19 cellular contexts compared by ENCODE assay signal in the genomic region with DNA sequence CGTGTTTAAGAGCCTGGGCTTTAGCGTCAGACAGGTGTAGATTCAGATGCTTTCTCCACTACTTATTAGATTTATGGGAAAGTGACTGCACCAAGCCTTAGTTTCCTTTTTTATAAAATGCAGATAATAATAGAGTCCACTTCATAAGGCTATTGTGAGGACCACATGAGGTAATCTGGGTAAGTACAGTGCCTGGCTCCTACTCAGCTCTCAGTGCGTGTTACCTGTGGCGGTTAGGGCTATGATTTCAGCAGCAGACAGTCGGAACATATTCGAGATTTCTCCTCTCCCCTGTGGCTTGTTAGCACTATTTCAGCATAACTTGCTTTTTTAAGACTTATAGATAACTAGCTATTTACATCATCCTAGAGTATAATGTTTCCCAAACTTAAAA. TPM values are rescaled to one million over a fixed set of nuclear protein-coding genes. Genes with fewer than 3 reads are reported as not detected.
A peak's percentile ranks its signal among the peaks of the same experiment; 100 is the strongest.
DNase-seq lines count a peak whose midpoint lies in the region; ATAC-seq, FAIRE-seq and TF ChIP-seq lines count a peak whose summit lies in the region.
"Had no signal": no experiment of that assay in that cellular context is flagged by ENCODE, and none has a peak within 500 bp of the region (broad histone marks: within the 10 kb centered on the region; RNA-seq: fewer than 3 reads in every experiment).

No MANE protein-coding gene starts in this region.

- no peak for ATAC-seq in right cardiac atrium
- ATAC-seq in left ventricle myocardium superior, result peak; percentile 86

- peaks cover 16% of the 10 kb centered on the region for H4K20me1 ChIP-seq in smooth muscle cell (ENCODE audit: low read depth)

- no peak for TF ChIP-seq CTCF in left ventricle myocardium inferior (IDR thresholded peaks at IDR 0.05; ENCODE audit: borderline replicate concordance)
- TF ChIP-seq CTCF in smooth muscle cell (IDR thresholded peaks at IDR 0.05; ENCODE audit: borderline replicate concordance, insufficient read depth, poor library complexity, severe bottlenecking), result no peak

- no peak for DNase-seq in left ventricle myocardium inferior
- DNase-seq in right cardiac atrium, result no peak
- DNase-seq in SK-N-MC (ENCODE audit: low read depth, low spot score), result no peak
- no peak for DNase-seq in left ventricle myocardium superior
- no peak for DNase-seq in smooth muscle cell (lab: John Stamatoyannopoulos, UW; ENCODE audit: unreplicated experiment)
- no peak for DNase-seq in HTR-8/SVneo (ENCODE audit: insufficient read length, low spot score)
- DNase-seq in activated effector memory CD4-positive, alpha-beta T cell treated with anti-CD3 and anti-CD28 coated beads, Interleukin-2, amount 50 U/mL, for 16 hours, result no peak
- DNase-seq: CD4-positive, CD25-positive, alpha-beta regulatory T cell; DMS79; NCI-H1105; NCI-H146; NCI-H2029; NCI-H226; NCI-H510A treated with DMSO at 0.1 percent for 48 hours; NCI-H774; NK-92 treated with Interleukin-12 subunit alpha and Interleukin-12 subunit beta, amount 100 ng/mL, for 24 hours; SW 1271 had no signal

- H3K36me3 ChIP-seq in left ventricle myocardium inferior (peaks cover 8% of the 10 kb centered on the region), SK-N-MC (ENCODE audit: insufficient read depth, low read length) (no peaks in the 10 kb centered on the region), smooth muscle cell (ENCODE audit: low read depth) (no peaks in the 10 kb centered on the region)

- H3F3A ChIP-seq in smooth muscle cell (ENCODE audit: low read depth), result peaks cover 3% of the 10 kb centered on the region

- H3K9ac ChIP-seq in SK-N-MC (ENCODE audit: insufficient read length) (peak overlapping the region; percentile 20), smooth muscle cell (ENCODE audit: low read depth) (no peak overlapping the region)
- H3K9ac ChIP-seq: KMS-11 had no signal

- no peaks in the 10 kb centered on the region for H3K27me3 ChIP-seq in left ventricle myocardium inferior (ENCODE audit: low read depth)
- no peaks in the 10 kb centered on the region for H3K27me3 ChIP-seq in right cardiac atrium (ENCODE audit: control insufficient read depth, insufficient read depth)
- no peaks in the 10 kb centered on the region for H3K27me3 ChIP-seq in smooth muscle cell (ENCODE audit: low read depth)

- H3K9me3 ChIP-seq in left ventricle myocardium inferior (replicated peaks) (peaks cover 5% of the 10 kb centered on the region), right cardiac atrium (ENCODE audit: control insufficient read depth, low read length) (no peaks in the 10 kb centered on the region), SK-N-MC (ENCODE audit: low read depth, low read length) (no peaks in the 10 kb centered on the region), smooth muscle cell (replicated peaks; ENCODE audit: low read depth) (no peaks in the 10 kb centered on the region)

- no peak overlapping the region for H3K4me3 ChIP-seq in left ventricle myocardium inferior
- no peak overlapping the region for H3K4me3 ChIP-seq in right cardiac atrium (ENCODE audit: low read length)
- no peak overlapping the region for H3K4me3 ChIP-seq in SK-N-MC
- H3K4me3 ChIP-seq in smooth muscle cell, result no peak overlapping the region

- H3K4me2 ChIP-seq in smooth muscle cell, result no peak overlapping the region
- H3K4me2 ChIP-seq: KMS-11 had no signal

- H3K27ac ChIP-seq in left ventricle myocardium inferior (replicated peaks) (peak overlapping the region; percentile 64), right cardiac atrium (ENCODE audit: low read length) (no peak overlapping the region), SK-N-MC (peak overlapping the region; percentile 64), smooth muscle cell (ENCODE audit: low read depth) (no peak overlapping the region)
- H3K27ac ChIP-seq: KMS-11 had no signal

- H3K4me1 ChIP-seq in left ventricle myocardium inferior (peaks cover 80% of the 10 kb centered on the region), right cardiac atrium (ENCODE audit: control insufficient read depth, insufficient read depth, low read length) (peaks cover 2% of the 10 kb centered on the region), smooth muscle cell (ENCODE audit: low read depth) (peaks cover 9% of the 10 kb centered on the region)

- WGBS in right cardiac atrium, result 87% methylated on average over 6 of the region's 6 CpGs
- 97% methylated on average over 6 of the region's 6 CpGs for WGBS in smooth muscle cell (ENCODE audit: low lambda C conversion rate)

- FAIRE-seq in HTR-8/SVneo (lab: Jason Lieb, UNC), result no peak
- FAIRE-seq: H54 had no signal

- intact Hi-C loops in left ventricle myocardium inferior (cut with micrococcal nuclease), result no loop called here
- intact Hi-C loops in right cardiac atrium (cut with DNase I), result no loop called here
- intact Hi-C loops in left ventricle myocardium superior (cut with micrococcal nuclease), result no loop called here

- peaks cover 25% of the 10 kb centered on the region for H3K79me2 ChIP-seq in smooth muscle cell (ENCODE audit: low read depth)

- H2AFZ ChIP-seq in smooth muscle cell (ENCODE audit: low read depth), result no peak overlapping the region

RNA-seq across cellular contexts. Expression of gene MAP3K20, which starts 32.0 kb away (rescaled TPM):
- 466 TPM for total RNA-seq in left ventricle myocardium inferior
- total RNA-seq in right cardiac atrium, result 100 to 1,000 TPM; 268 to 327 (median 295) TPM
- 86.3 TPM for polyA plus RNA-seq in right cardiac atrium
- total RNA-seq in left ventricle myocardium superior, result 429 TPM
- 29.2 and 35.1 TPM in 2 replicates for total RNA-seq in smooth muscle cell
- 20.8 and 25.8 TPM in 2 replicates for polyA plus RNA-seq in smooth muscle cell

Comparison
In these comparisons a context has a peak if more than half of its experiments do, and no peak if none do; other contexts are left out.
1. H3K27ac ChIP-seq: peak in left ventricle myocardium inferior (single experiment) and SK-N-MC (single experiment); none in right cardiac atrium (single experiment) and smooth muscle cell (single experiment).